ENCODE assay signal across 26 cellular contexts in the genomic region with DNA sequence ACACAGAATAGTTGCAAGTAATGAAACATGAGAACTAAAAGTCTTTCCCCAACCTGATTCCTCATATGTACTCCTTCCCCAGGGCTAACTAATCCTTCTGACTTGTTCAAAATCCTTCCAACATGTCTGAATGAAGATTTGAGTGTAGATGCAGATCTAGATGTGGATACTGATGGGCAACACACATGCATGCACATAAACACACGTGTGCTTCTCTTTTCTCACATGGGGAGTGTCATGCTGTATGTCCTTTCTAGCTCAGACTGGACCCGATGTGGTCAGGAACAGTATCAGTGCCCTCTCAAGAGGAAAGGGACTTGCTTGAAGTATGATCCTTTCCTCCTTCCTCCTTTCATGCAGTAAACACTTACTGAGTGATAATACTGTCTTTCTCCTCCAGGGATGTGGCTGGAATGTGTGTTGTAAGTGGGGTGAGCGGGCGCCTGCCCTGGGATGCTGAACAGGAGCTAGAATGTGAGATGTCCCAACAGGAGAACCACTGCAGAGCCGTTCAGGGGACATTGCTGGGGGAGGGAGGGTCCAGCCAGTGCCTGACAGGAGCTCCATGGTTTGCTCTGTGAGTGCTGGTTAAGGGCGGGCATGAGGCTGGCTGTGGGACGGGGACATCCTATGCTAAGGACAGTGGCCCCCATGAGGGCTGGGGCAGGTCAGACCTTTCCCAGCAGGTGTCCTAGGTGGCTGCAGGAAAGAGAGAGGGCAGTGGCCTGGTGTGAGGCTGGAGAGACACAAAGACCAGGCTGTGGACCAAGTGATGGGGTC.
"Had no signal": no experiment of that assay in that cellular context is flagged by ENCODE, and none has a peak within 500 bp of the region (broad histone marks: within the 10 kb centered on the region; RNA-seq: fewer than 3 reads in every experiment).

No MANE protein-coding gene starts in this region.

- H3K9me3 ChIP-seq: right lobe of liver, thoracic aorta, tibial artery had no signal

- H3K4me3 ChIP-seq: heart left ventricle, left ventricle myocardium inferior, lung, neural progenitor cell, right atrium auricular region, right lobe of liver, smooth muscle cell, stomach, thoracic aorta, tibial artery had no signal

- H3K36me3 Mint-ChIP-seq: mesothelial cell of epicardium; natural killer cell; neural progenitor cell; stimulated activated naive B cell treated with anti-CD40 and anti-IgM and Interleukin-4, amounts not matched to agents 10 μg/mL and 1 μg/mL and 100 μg/mL, for 72 hours had no signal

- H3K9ac ChIP-seq: neural progenitor cell, parathyroid adenoma had no signal

- DNase-seq: heart left ventricle; hypothalamus; islet precursor cell; left ventricle myocardium inferior; mesendoderm; naive B cell; natural killer cell; nephron progenitor cell; right lobe of liver; stimulated activated CD4-positive, alpha-beta T cell treated with anti-CD3 and anti-CD28 coated beads, Interleukin-12 subunit alpha, Interleukin-12 subunit beta, amount 100 ng/mL, for 4 hours; stimulated activated CD4-positive, alpha-beta T cell treated with anti-CD3 and anti-CD28 coated beads, Interleukin-15, amount 100 ng/mL, for 24 hours; stimulated activated CD4-positive, alpha-beta T cell treated with anti-CD3 and anti-CD28 coated beads, Interleukin-2, amount 100 ng/mL, for 24 hours; stimulated activated CD4-positive, alpha-beta T cell treated with anti-CD3 and anti-CD28 coated beads, Interleukin-4, amount 100 ng/mL, for 1 hour; stimulated activated naive B cell treated with anti-CD40 and anti-IgM and Interleukin-4, amounts not matched to agents 10 μg/mL and 1 μg/mL and 100 μg/mL, for 72 hours; stimulated activated naive CD8-positive, alpha-beta T cell treated with anti-CD3 and anti-CD28 coated beads, Interleukin-15, Interleukin-2, amounts not matched to agents 100 U/mL and 50 U/mL, for 24 hours; stomach; tibial artery; trophoblast cell had no signal

- H3K9me3 Mint-ChIP-seq: mesothelial cell of epicardium; natural killer cell; stimulated activated naive B cell treated with anti-CD40 and anti-IgM and Interleukin-4, amounts not matched to agents 10 μg/mL and 1 μg/mL and 100 μg/mL, for 72 hours had no signal

- H3K27me3 ChIP-seq: neural progenitor cell, right atrium auricular region, right lobe of liver had no signal

- H2AFZ ChIP-seq: neural progenitor cell, parathyroid adenoma had no signal

- H3K27ac Mint-ChIP-seq: mesothelial cell of epicardium; natural killer cell; nephron progenitor cell; neural progenitor cell; progenitor cell of endocrine pancreas; stimulated activated naive B cell treated with anti-CD40 and anti-IgM and Interleukin-4, amounts not matched to agents 10 μg/mL and 1 μg/mL and 100 μg/mL, for 72 hours had no signal

- H3K27ac ChIP-seq: heart left ventricle, left ventricle myocardium inferior, neural progenitor cell, parathyroid adenoma, right atrium auricular region, right lobe of liver, stomach, thoracic aorta, tibial artery had no signal

- ATAC-seq: natural killer cell; stimulated activated naive B cell treated with anti-CD40 and anti-IgM and Interleukin-4, amounts not matched to agents 10 μg/mL and 1 μg/mL and 100 μg/mL, for 72 hours; stimulated activated naive CD8-positive, alpha-beta T cell treated with anti-CD3 and anti-CD28 coated beads, Interleukin-15, Interleukin-2, amounts not matched to agents 100 U/mL and 50 U/mL, for 24 hours had no signal

- H3K4me1 ChIP-seq: heart left ventricle, left ventricle myocardium inferior, neural progenitor cell, parathyroid adenoma, right atrium auricular region, right lobe of liver, stomach, tibial artery had no signal

- H3K79me2 ChIP-seq: parathyroid adenoma had no signal

- H3K4me2 ChIP-seq: neural progenitor cell, smooth muscle cell had no signal

- H3K36me3 ChIP-seq: heart left ventricle, left ventricle myocardium inferior, neural progenitor cell, right atrium auricular region, right lobe of liver, stomach, thoracic aorta, tibial artery had no signal

- H3K4me1 Mint-ChIP-seq: mesothelial cell of epicardium; naive B cell; natural killer cell; nephron progenitor cell; neural progenitor cell; stimulated activated naive B cell treated with anti-CD40 and anti-IgM and Interleukin-4, amounts not matched to agents 10 μg/mL and 1 μg/mL and 100 μg/mL, for 72 hours had no signal

- H3K4me3 Mint-ChIP-seq: mesothelial cell of epicardium; naive B cell; natural killer cell; nephron progenitor cell; neural progenitor cell; stimulated activated naive B cell treated with anti-CD40 and anti-IgM and Interleukin-4, amounts not matched to agents 10 μg/mL and 1 μg/mL and 100 μg/mL, for 72 hours had no signal
